ENCODE assay signal across 10 cellular contexts in the genomic region with DNA sequence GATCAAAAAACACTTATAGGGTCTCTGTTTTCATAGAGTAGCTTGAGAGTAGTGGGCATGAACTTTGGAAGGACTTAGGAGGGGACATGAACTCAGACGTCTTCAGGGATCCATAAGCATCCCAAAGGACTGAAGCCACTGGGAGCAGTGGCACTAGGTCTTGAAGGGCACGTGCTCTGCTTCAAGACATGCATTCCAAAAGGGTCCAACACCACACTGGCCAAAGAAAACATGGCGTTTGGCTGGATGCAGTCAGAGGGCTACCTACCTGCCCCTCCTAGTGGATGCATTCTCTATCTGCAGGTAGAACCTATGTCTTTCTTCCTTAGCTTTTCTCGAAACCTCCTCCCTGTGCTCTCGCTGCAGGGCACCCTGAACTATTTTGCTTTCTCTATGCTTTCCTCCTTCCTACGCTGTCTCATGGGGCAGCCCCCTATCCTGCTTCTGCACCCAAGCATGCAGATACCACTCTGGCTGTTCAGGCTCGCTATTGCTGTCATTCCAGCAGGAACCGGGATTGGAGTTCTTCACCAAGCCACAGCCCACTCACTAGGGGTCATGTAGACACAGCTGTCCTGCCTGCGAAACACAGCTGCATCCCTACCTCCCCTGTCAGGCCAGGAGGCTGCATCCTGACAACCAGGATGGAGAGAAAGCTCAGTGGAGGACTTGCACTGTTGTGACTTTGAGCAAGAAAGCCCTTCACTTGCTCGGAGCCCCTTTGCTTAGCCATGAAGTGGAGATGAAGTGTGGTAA. TPM values are rescaled to one million over a fixed set of nuclear protein-coding genes. Genes with fewer than 3 reads are reported as not detected.
A peak's percentile ranks its signal among the peaks of the same experiment; 100 is the strongest.
DNase-seq lines count a peak whose midpoint lies in the region; TF ChIP-seq lines count a peak whose summit lies in the region.
"Had no signal": no experiment of that assay in that cellular context is flagged by ENCODE, and none has a peak within 500 bp of the region (broad histone marks: within the 10 kb centered on the region; RNA-seq: fewer than 3 reads in every experiment).

No MANE protein-coding gene starts in this region.

- DNase-seq in cardiac muscle cell (ENCODE audit: low read depth in 1 of 2, low spot score in 1 of 2) (no peak), right atrium auricular region (ENCODE audit: low spot score) (no peak), M059J (ENCODE audit: low read depth) (peak; percentile 42), cerebellar cortex (ENCODE audit: low spot score) (peak; percentile 11), transverse colon (no peak), GM19240 (ENCODE audit: insufficient read length, low spot score) (no peak), amniotic stem cell (lab: John Stamatoyannopoulos, UW) (no peak), hippocampal formation (lab: John Stamatoyannopoulos, UW) (no peak)
- DNase-seq: cerebellar nuclear complex had no signal

- H3K27ac ChIP-seq in cardiac muscle cell, result no peak overlapping the region
- no peak overlapping the region for H3K27ac ChIP-seq in right atrium auricular region
- H3K27ac ChIP-seq in transverse colon, result no peak overlapping the region

- intact Hi-C loops in transverse colon (cut with DNase I; ENCODE audit: low total_unique reads), result no loop called here

- no peak for TF ChIP-seq POLR2A in transverse colon (IDR thresholded peaks at IDR 0.05)

- WGBS in transverse colon (ENCODE audit: low coverage in 1 of 2), 2 donors, result 62 to 77% methylated on average over 3 to 10 of the region's 10 CpGs

- in situ Hi-C loops in transverse colon (cut with MboI; ENCODE audit: low pct_ligation_motif_present in 1 of 4, low pct_unique_long_range_greater_than_20kb in 1 of 4, low sequenced_read_pairs in 3 of 4), result no loop called here

- H3K4me3 ChIP-seq in cardiac muscle cell, result no peak overlapping the region
- H3K4me3 ChIP-seq in right atrium auricular region, result no peak overlapping the region
- H3K4me3 ChIP-seq in transverse colon, result no peak overlapping the region

- H3K4me1 ChIP-seq in cardiac muscle cell (ENCODE audit: low read depth), result no peaks in the 10 kb centered on the region
- no peaks in the 10 kb centered on the region for H3K4me1 ChIP-seq in right atrium auricular region
- H3K4me1 ChIP-seq in transverse colon, result no peaks in the 10 kb centered on the region

- TF ChIP-seq CTCF in cardiac muscle cell (IDR thresholded peaks at IDR 0.05; ENCODE audit: low read depth, low read length) (peak; percentile 27), right atrium auricular region (IDR thresholded peaks at IDR 0.05) (no peak), transverse colon (IDR thresholded peaks at IDR 0.05) (peak in 4 of 5 experiments; percentile 12 to 28 (median 18))

- TF ChIP-seq EP300 in transverse colon (IDR thresholded peaks at IDR 0.05; ENCODE audit: low read depth), result no peak

- H3K9me3 ChIP-seq in cardiac muscle cell (ENCODE audit: low read depth) (no peaks in the 10 kb centered on the region), right atrium auricular region (no peaks in the 10 kb centered on the region), transverse colon (no peaks in the 10 kb centered on the region)

- H3K36me3 ChIP-seq in cardiac muscle cell, result no peaks in the 10 kb centered on the region
- H3K36me3 ChIP-seq in right atrium auricular region, result no peaks in the 10 kb centered on the region
- no peaks in the 10 kb centered on the region for H3K36me3 ChIP-seq in transverse colon

- H3K27me3 ChIP-seq in cardiac muscle cell (no peaks in the 10 kb centered on the region), right atrium auricular region (no peaks in the 10 kb centered on the region), transverse colon (peaks cover 6% of the 10 kb centered on the region)

RNA-seq across cellular contexts. Expression of a gene that starts 11.9 kb away (rescaled TPM):
- total RNA-seq in cardiac muscle cell (not detected in 2 replicates), right atrium auricular region (not detected), transverse colon (not detected)
- not detected in 2 replicates for polyA plus RNA-seq in cardiac muscle cell
- total RNA-seq in M059J (2014; rRNA removed; shearing (Covaris generic)), result not detected in 2 replicates
- total RNA-seq: urinary bladder had no signal
- polyA plus RNA-seq: urinary bladder had no signal

Comparison
In these comparisons a context has a peak if more than half of its experiments do, and no peak if none do; other contexts are left out.
1. CTCF ChIP-seq: peak in cardiac muscle cell (single experiment) and transverse colon (4 of 5); none in right atrium auricular region (0 of 2).
2. DNase-seq: peak in M059J (single experiment) and cerebellar cortex (single experiment); none in cardiac muscle cell (0 of 2), right atrium auricular region (single experiment), transverse colon (single experiment), GM19240 (single experiment), amniotic stem cell (single experiment) and hippocampal formation (0 of 2).